In the genomic region with DNA sequence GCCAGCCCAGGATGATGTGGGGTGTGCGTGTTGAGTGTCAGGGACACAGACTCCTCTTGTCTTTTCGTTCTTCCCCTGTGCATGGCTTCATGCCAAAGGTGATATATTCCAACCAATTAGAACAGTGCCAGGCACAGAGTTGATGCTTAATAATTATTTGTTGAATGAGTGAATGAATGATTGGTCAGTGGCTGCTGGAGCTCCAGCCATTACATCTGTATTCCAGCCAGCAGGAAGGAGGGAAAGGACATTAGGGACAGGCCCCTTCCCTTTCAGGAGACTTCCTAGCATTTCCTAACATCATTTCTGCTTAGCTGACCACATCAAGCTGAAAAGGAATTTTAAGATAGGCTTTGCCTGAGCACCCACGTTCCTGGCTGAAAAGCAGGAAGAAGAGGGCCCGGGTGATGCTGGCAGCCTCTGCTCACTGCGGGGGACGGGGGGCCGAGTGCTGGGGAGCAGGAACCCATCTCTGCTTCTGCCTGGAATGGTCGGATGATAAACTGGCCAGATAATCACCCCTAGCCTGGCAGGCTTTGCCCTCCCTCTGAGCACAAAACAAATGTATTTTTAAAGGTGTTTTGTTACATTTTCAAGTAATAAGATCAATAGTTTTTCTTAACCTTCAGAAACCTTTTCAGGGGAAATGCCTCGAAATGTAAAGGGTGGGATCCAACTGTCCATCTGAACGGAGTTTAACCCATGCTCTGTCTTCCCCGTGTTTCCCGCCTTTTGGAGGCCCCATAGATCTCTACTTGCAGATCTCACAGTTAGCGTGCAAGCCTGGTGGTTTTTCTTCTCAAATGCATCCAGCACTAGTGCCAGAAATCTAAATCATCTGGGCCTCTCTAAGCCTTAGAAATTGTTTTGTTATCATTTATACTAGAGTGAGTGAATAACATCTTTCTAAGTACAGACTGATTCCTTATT, we compare ENCODE assay signal across 1 cellular context.
TF ChIP-seq lines count a peak whose summit lies in the region.

No MANE protein-coding gene starts in this region.

TF ChIP-seq in HEK293, 187 proteins besides CTCF, POLR2A, EP300 and RAD21 (continued from another document):
- TF ChIP-seq, protein P1, sequence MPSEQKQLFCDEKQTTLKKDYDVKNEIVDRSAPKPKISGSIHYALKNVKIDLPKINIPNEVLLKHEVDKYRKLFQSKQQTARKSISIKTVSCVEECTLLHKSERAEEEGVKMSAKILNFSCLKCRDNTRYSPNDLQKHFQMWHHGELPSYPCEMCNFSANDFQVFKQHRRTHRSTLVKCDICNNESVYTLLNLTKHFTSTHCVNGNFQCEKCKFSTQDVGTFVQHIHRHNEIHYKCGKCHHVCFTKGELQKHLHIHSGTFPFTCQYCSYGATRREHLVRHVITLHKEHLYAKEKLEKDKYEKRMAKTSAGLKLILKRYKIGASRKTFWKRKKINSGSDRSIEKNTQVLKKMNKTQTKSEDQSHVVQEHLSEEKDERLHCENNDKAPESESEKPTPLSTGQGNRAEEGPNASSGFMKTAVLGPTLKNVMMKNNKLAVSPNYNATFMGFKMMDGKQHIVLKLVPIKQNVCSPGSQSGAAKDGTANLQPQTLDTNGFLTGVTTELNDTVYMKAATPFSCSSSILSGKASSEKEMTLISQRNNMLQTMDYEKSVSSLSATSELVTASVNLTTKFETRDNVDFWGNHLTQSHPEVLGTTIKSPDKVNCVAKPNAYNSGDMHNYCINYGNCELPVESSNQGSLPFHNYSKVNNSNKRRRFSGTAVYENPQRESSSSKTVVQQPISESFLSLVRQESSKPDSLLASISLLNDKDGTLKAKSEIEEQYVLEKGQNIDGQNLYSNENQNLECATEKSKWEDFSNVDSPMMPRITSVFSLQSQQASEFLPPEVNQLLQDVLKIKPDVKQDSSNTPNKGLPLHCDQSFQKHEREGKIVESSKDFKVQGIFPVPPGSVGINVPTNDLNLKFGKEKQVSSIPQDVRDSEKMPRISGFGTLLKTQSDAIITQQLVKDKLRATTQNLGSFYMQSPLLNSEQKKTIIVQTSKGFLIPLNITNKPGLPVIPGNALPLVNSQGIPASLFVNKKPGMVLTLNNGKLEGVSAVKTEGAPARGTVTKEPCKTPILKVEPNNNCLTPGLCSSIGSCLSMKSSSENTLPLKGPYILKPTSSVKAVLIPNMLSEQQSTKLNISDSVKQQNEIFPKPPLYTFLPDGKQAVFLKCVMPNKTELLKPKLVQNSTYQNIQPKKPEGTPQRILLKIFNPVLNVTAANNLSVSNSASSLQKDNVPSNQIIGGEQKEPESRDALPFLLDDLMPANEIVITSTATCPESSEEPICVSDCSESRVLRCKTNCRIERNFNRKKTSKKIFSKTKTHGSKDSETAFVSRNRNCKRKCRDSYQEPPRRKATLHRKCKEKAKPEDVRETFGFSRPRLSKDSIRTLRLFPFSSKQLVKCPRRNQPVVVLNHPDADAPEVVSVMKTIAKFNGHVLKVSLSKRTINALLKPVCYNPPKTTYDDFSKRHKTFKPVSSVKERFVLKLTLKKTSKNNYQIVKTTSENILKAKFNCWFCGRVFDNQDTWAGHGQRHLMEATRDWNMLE (tag by site-specific recombination; conservative IDR thresholded peaks at IDR 0.05; ENCODE audit: low read depth): no peak
